1 cellular context compared by ENCODE assay signal in genomic region chr16:24984903-24985675, GRCh38.
TF ChIP-seq lines count a peak whose summit lies in the region.

No MANE protein-coding gene starts in this region.

TF ChIP-seq in IMR-90, 13 proteins besides CTCF, POLR2A, EP300 and RAD21 (continued from another document):
- TF ChIP-seq USF2 (IDR thresholded peaks at IDR 0.05; ENCODE audit: low read depth, low read length) (no peak), FOS (IDR thresholded peaks at IDR 0.05; ENCODE audit: low read depth, low read length) (no peak), ELK1 (IDR thresholded peaks at IDR 0.05; ENCODE audit: borderline replicate concordance, low read depth, low read length) (no peak), BHLHE40 (IDR thresholded peaks at IDR 0.05; ENCODE audit: low read depth, low read length) (no peak), RCOR1 (IDR thresholded peaks at IDR 0.05; ENCODE audit: insufficient replicate concordance, low read length) (no peak), MAZ (IDR thresholded peaks at IDR 0.05; ENCODE audit: borderline replicate concordance, low read depth, low read length) (no peak), RFX5 (IDR thresholded peaks at IDR 0.05; ENCODE audit: low read depth, low read length) (no peak)
